ENCODE assay signal across 8 cellular contexts in the genomic region with DNA sequence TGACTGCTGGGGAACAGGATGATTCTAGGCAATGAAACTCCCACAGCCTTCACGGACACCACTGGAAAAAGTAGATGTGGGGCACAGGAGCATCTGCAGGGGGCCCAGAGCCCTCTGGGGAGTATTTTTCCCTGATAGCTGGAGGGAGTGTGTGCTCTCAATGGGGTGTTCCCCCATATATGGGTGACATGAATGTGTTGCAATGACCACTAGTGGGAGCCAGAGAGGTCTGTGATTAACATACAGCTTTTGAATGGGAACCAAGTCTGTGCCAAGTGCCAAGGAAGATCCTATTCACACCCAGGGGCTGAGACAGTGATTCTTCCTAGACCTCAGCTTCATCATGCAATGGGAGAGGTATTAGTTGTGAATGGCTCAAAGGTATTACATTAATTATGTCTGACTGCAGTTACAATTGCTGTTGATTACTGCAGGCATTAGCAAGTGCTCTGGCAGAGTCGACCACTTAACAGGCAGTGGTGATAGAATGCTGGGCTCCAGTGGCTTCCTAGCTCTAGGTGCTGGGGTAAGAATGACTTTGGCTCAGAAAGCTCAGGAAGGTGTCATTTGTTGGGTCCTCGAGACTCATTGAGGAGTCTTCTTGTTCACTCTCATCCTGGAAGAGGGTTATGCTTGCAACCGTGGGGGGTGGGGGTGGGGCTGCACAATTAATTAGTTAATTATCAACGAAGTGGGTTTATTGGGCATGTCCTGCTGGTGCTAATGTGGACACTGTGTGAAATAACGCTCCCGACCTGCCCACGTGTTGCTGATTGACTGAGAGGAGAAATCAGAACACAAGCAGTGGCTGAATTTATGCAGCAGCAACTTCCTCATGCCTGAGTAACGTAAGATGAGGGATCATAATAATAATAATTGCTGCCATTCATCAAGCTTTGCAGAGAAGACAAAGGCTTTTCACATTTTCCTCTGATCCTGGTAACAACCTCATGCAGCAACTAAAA.
A peak's percentile ranks its signal among the peaks of the same experiment; 100 is the strongest.
DNase-seq lines count a peak whose midpoint lies in the region; ATAC-seq and TF ChIP-seq lines count a peak whose summit lies in the region.

No MANE protein-coding gene starts in this region.

- H3K79me2 ChIP-seq in fibroblast of lung (ENCODE audit: control insufficient read depth, insufficient read depth, low read length), result no peaks in the 10 kb centered on the region

- intact Hi-C loops in vagina (cut with DNase I), result no loop called here

- DNase-seq in SIG-M5 treated with dmso at 0.1 percent for 504 hours (lab: John Stamatoyannopoulos, UW; ENCODE audit: unreplicated experiment) (peak; percentile 68), SIG-M5 (lab: John Stamatoyannopoulos, UW) (no peak), NCI-H2196 (lab: John Stamatoyannopoulos, UW; ENCODE audit: unreplicated experiment) (peak; percentile 49), fibroblast of lung (ENCODE audit: low read depth in 2 of 2) (peak; percentile 51 to 66), vagina (ENCODE audit: extremely low spot score in 2 of 2) (no peak)
- peak; percentile 50 for DNase-seq in activated CD4-positive, alpha-beta memory T cell treated with anti-CD3 and anti-CD28 coated beads, Interleukin-2, amount 10 ng/mL, durations not matched to agents 7 days and 5 days
- DNase-seq in natural killer cell treated with Interleukin-12 subunit alpha and Interleukin-12 subunit beta and Interleukin-15 and Interleukin-18, amount 100 ng/mL, for 72 hours (ENCODE audit: low spot score), result no peak

- CTCF ChIA-PET in activated CD4-positive, alpha-beta memory T cell treated with anti-CD3 and anti-CD28 coated beads, Interleukin-2, amount 10 ng/mL, durations not matched to agents 7 days and 5 days (lab: Charles Lee), result interaction anchor here (0.7 to 4.1 kb wide), 23 partner anchors 10 to 763 kb away, joined by 3 to 23 read pairs (median 4); no protein-coding TSS in a partner anchor

- H4K20me1 ChIP-seq in fibroblast of lung (ENCODE audit: control insufficient read depth, extremely low read depth, insufficient read depth, low read length), result no peaks in the 10 kb centered on the region

- no peaks in the 10 kb centered on the region for H3K27me3 ChIP-seq in fibroblast of lung (ENCODE audit: control insufficient read depth, insufficient read depth, low read length)
- no peaks in the 10 kb centered on the region for H3K27me3 ChIP-seq in vagina

- no peaks in the 10 kb centered on the region for H3K9me3 Mint-ChIP-seq in activated CD4-positive, alpha-beta memory T cell treated with anti-CD3 and anti-CD28 coated beads, Interleukin-2, amount 10 ng/mL, durations not matched to agents 7 days and 5 days
- H3K9me3 Mint-ChIP-seq in natural killer cell treated with Interleukin-12 subunit alpha and Interleukin-12 subunit beta and Interleukin-15 and Interleukin-18, amount 100 ng/mL, for 72 hours, result no peaks in the 10 kb centered on the region

- POLR2A ChIA-PET in activated CD4-positive, alpha-beta memory T cell treated with anti-CD3 and anti-CD28 coated beads, Interleukin-2, amount 10 ng/mL, durations not matched to agents 7 days and 5 days (lab: Charles Lee), result interaction anchor here (1.2 kb wide), 1 partner anchor 13 kb away, joined by 3 read pairs; no protein-coding TSS in a partner anchor

- no peak overlapping the region for H3K27ac Mint-ChIP-seq in activated CD4-positive, alpha-beta memory T cell treated with anti-CD3 and anti-CD28 coated beads, Interleukin-2, amount 10 ng/mL, durations not matched to agents 7 days and 5 days
- no peak overlapping the region for H3K27ac Mint-ChIP-seq in natural killer cell treated with Interleukin-12 subunit alpha and Interleukin-12 subunit beta and Interleukin-15 and Interleukin-18, amount 100 ng/mL, for 72 hours

- H3K36me3 ChIP-seq in fibroblast of lung (ENCODE audit: control insufficient read depth, insufficient read depth, low read length), result no peaks in the 10 kb centered on the region
- H3K36me3 ChIP-seq in vagina, result no peaks in the 10 kb centered on the region

- no peak for TF ChIP-seq POLR2A in vagina (IDR thresholded peaks at IDR 0.05)

- ATAC-seq in HG02759 (IDR thresholded peaks at IDR 0.05; ENCODE audit: unreplicated experiment), result peak; percentile 58
- peak; percentile 72 to 77 for ATAC-seq in natural killer cell treated with Interleukin-12 subunit alpha and Interleukin-12 subunit beta and Interleukin-15 and Interleukin-18, amount 100 ng/mL, for 72 hours

- no peak overlapping the region for H3K27ac ChIP-seq in fibroblast of lung (ENCODE audit: insufficient read depth, low read length)
- H3K27ac ChIP-seq in vagina, result no peak overlapping the region

- H3K4me3 Mint-ChIP-seq in activated CD4-positive, alpha-beta memory T cell treated with anti-CD3 and anti-CD28 coated beads, Interleukin-2, amount 10 ng/mL, durations not matched to agents 7 days and 5 days, result no peak overlapping the region
- H3K4me3 Mint-ChIP-seq in natural killer cell treated with Interleukin-12 subunit alpha and Interleukin-12 subunit beta and Interleukin-15 and Interleukin-18, amount 100 ng/mL, for 72 hours, result no peak overlapping the region

- H3K4me2 ChIP-seq in fibroblast of lung (ENCODE audit: extremely low read depth, insufficient read depth, low read length), result no peak overlapping the region

- no peaks in the 10 kb centered on the region for H3K4me1 ChIP-seq in fibroblast of lung (ENCODE audit: control insufficient read depth, extremely low read depth, insufficient read depth, low read length)
- peaks cover 3% of the 10 kb centered on the region for H3K4me1 ChIP-seq in vagina

- peaks cover 13% of the 10 kb centered on the region for H3K4me1 Mint-ChIP-seq in activated CD4-positive, alpha-beta memory T cell treated with anti-CD3 and anti-CD28 coated beads, Interleukin-2, amount 10 ng/mL, durations not matched to agents 7 days and 5 days
- H3K4me1 Mint-ChIP-seq in natural killer cell treated with Interleukin-12 subunit alpha and Interleukin-12 subunit beta and Interleukin-15 and Interleukin-18, amount 100 ng/mL, for 72 hours (ENCODE audit: low read depth in 2 of 2), result peaks cover 33 to 34% of the 10 kb centered on the region in 2 donors

- H2AFZ ChIP-seq in fibroblast of lung (ENCODE audit: low read length), result no peak overlapping the region

- H3K9me3 ChIP-seq in fibroblast of lung (ENCODE audit: control insufficient read depth, insufficient read depth, low read depth, low read length) (no peaks in the 10 kb centered on the region), vagina (no peaks in the 10 kb centered on the region)

- no peak overlapping the region for H3K9ac ChIP-seq in fibroblast of lung (ENCODE audit: insufficient read depth, low read length)

- H3K27me3 Mint-ChIP-seq in activated CD4-positive, alpha-beta memory T cell treated with anti-CD3 and anti-CD28 coated beads, Interleukin-2, amount 10 ng/mL, durations not matched to agents 7 days and 5 days, result peaks cover 23% of the 10 kb centered on the region
- H3K27me3 Mint-ChIP-seq in natural killer cell treated with Interleukin-12 subunit alpha and Interleukin-12 subunit beta and Interleukin-15 and Interleukin-18, amount 100 ng/mL, for 72 hours, result peaks cover 0 to 14% of the 10 kb centered on the region in 2 donors

- TF ChIP-seq CTCF in fibroblast of lung (conservative IDR thresholded peaks at IDR 0.05 in 1 of 2, IDR thresholded peaks at IDR 0.05 in 1 of 2; ENCODE audit: low read depth in 1 of 2, low read length in 2 of 2), result peak; percentile 80 to 83
- peak in 2 of 3 experiments; percentile 27 to 51 for TF ChIP-seq CTCF in vagina (IDR thresholded peaks at IDR 0.05)

- H3K36me3 Mint-ChIP-seq in activated CD4-positive, alpha-beta memory T cell treated with anti-CD3 and anti-CD28 coated beads, Interleukin-2, amount 10 ng/mL, durations not matched to agents 7 days and 5 days (ENCODE audit: low read depth), result no peaks in the 10 kb centered on the region
- H3K36me3 Mint-ChIP-seq in natural killer cell treated with Interleukin-12 subunit alpha and Interleukin-12 subunit beta and Interleukin-15 and Interleukin-18, amount 100 ng/mL, for 72 hours, result no peaks in the 10 kb centered on the region

- H3K4me3 ChIP-seq in fibroblast of lung (replicated peaks in 1 of 4; ENCODE audit: control extremely low read depth in 1 of 4, insufficient read depth in 1 of 4, low read depth in 3 of 4, low read length in 4 of 4) (no peak overlapping the region), vagina (no peak overlapping the region)

Comparison
In these comparisons a context has a peak if more than half of its experiments do, and no peak if none do; other contexts are left out.
1. DNase-seq: peak in SIG-M5 treated with dmso at 0.1 percent for 504 hours (single experiment), NCI-H2196 (single experiment), activated CD4-positive, alpha-beta memory T cell treated with anti-CD3 and anti-CD28 coated beads, Interleukin-2, amount 10 ng/mL, durations not matched to agents 7 days and 5 days (single experiment) and fibroblast of lung (2 of 2); none in SIG-M5 (single experiment), natural killer cell treated with Interleukin-12 subunit alpha and Interleukin-12 subunit beta and Interleukin-15 and Interleukin-18, amount 100 ng/mL, for 72 hours (single experiment) and vagina (0 of 2).